2 cellular contexts compared by ENCODE assay signal in the genomic region with DNA sequence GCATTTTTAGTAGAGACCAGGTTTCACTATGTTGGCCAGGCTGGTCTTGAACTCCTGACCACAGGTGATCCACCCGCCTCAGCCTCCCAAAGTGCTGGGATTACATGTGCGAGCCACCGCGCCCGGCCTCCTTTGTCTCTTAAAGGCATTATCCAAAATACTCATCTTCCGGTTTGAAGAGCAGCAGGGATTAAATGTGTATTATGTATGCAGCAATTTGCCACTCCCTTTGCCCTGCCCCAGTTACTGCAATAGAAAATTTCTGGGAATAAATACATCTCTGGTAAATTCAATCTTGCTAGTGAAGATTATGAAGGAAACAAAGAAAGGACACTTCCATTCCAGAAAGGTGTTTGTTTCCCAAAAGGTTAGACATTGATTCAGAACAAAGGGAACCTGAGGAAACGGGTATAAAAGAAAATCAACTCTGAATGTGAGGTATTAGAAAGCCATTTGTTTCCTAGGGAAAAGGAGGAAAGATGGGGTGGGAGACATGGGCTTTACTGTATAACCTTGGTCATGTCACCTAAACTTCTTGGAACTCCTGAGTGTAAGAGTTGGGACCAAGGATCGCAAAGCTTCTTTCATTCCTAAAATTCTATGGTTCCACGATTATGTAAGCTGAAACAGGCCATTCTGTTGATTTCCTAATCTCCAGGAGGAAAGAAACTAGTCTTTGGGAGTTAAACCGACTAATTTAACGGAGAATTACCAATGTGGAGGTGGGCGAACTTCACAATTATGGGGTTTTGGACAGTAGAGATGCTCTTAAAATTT.
TF ChIP-seq lines count a peak whose summit lies in the region.

No MANE protein-coding gene starts in this region.

TF ChIP-seq in H1, 55 proteins besides CTCF, POLR2A, EP300 and RAD21:
- TF ChIP-seq CEBPB (IDR thresholded peaks at IDR 0.05; ENCODE audit: low read depth, low read length) (no peak), TAF1 (IDR thresholded peaks at IDR 0.05; ENCODE audit: low read depth, low read length) (no peak), BRCA1 (IDR thresholded peaks at IDR 0.05; ENCODE audit: low read depth, low read length) (no peak), YY1 (IDR thresholded peaks at IDR 0.05; ENCODE audit: low read depth, low read length) (no peak), SUZ12 (IDR thresholded peaks at IDR 0.05; ENCODE audit: low read length) (no peak), FOSL1 (IDR thresholded peaks at IDR 0.05; ENCODE audit: insufficient read depth, low read depth, low read length) (no peak), KDM4A (IDR thresholded peaks at IDR 0.05; ENCODE audit: low read depth, low read length, severe bottlenecking) (no peak), NRF1 (IDR thresholded peaks at IDR 0.05; ENCODE audit: low read depth, low read length) (no peak), CBX8 (IDR thresholded peaks at IDR 0.05; ENCODE audit: borderline replicate concordance, low read depth, low read length) (no peak), MAFK (IDR thresholded peaks at IDR 0.05; ENCODE audit: low read depth, low read length) (no peak), RXRA (IDR thresholded peaks at IDR 0.05; ENCODE audit: insufficient read depth, low read depth, low read length) (no peak), JUND (IDR thresholded peaks at IDR 0.05; ENCODE audit: low read length) (no peak), TCF12 (IDR thresholded peaks at IDR 0.05; ENCODE audit: low read depth, low read length) (no peak), TEAD4 (IDR thresholded peaks at IDR 0.05; ENCODE audit: low read depth, low read length) (no peak)
TF ChIP-seq in H1: peak in this region for 0.

TF ChIP-seq in HEK293T, 16 proteins besides CTCF, POLR2A, EP300 and RAD21:
- no peak for TF ChIP-seq NFRKB (IDR thresholded peaks at IDR 0.05)
- TF ChIP-seq FOXA1 (IDR thresholded peaks at IDR 0.05) = no peak
- TF ChIP-seq SUZ12 (IDR thresholded peaks at IDR 0.05) = no peak
- TF ChIP-seq HDGF (IDR thresholded peaks at IDR 0.05; ENCODE audit: borderline replicate concordance) = no peak
- TF ChIP-seq FOXK2 (IDR thresholded peaks at IDR 0.05) = no peak
- no peak for TF ChIP-seq BHLHE40 (IDR thresholded peaks at IDR 0.05; ENCODE audit: borderline replicate concordance)
- no peak for TF ChIP-seq ELF4 (IDR thresholded peaks at IDR 0.05)
- TF ChIP-seq CTBP1 (IDR thresholded peaks at IDR 0.05; ENCODE audit: borderline replicate concordance) = no peak
- TF ChIP-seq SP1 (IDR thresholded peaks at IDR 0.05) = no peak
- no peak for TF ChIP-seq ZNF384 (IDR thresholded peaks at IDR 0.05)
- TF ChIP-seq FOXM1 (IDR thresholded peaks at IDR 0.05; ENCODE audit: borderline replicate concordance) = no peak
- TF ChIP-seq LEF1 (IDR thresholded peaks at IDR 0.05; ENCODE audit: borderline replicate concordance) = no peak
- no peak for TF ChIP-seq ARNT (IDR thresholded peaks at IDR 0.05)
- no peak for TF ChIP-seq PKNOX1 (IDR thresholded peaks at IDR 0.05)
- TF ChIP-seq L3MBTL2 (conservative IDR thresholded peaks at IDR 0.05) = no peak
- TF ChIP-seq TARDBP (IDR thresholded peaks at IDR 0.05) = no peak
TF ChIP-seq in HEK293T: peak in this region for 0.
